ENCODE assay signal across 8 cellular contexts in genomic region chr2:68062680-68063387, GRCh38.
DNase-seq lines count a peak whose midpoint lies in the region; ATAC-seq and TF ChIP-seq lines count a peak whose summit lies in the region.

Gene C1D, minus strand, starts transcription at chr2:68063004. Its CDS starts 15,694 bp downstream, at chr2:68047310.

- DNase-seq in AG08395 (ENCODE audit: low spot score) (peak; percentile 95), NCI-H345 treated with DMSO at 0.1 percent for 48 hours (lab: John Stamatoyannopoulos, UW; ENCODE audit: unreplicated experiment) (peak; percentile 90), iris pigment epithelial cell (ENCODE audit: low read depth) (peak; percentile 91)
- DNase-seq in activated CD4-positive, CD25-positive, alpha-beta regulatory T cell (lab: John Stamatoyannopoulos, UW) = peak; percentile 80 to 87 (median 82)
- peak; percentile 88 for DNase-seq in central memory CD4-positive, alpha-beta T cell
- peak; percentile 90 to 94 for DNase-seq in stimulated activated CD4-positive, alpha-beta T cell treated with anti-CD3 and anti-CD28 coated beads, Interleukin-12 subunit alpha, Interleukin-12 subunit beta, amount 100 ng/mL, for 24 hours (ENCODE audit: low read depth in 2 of 2)

- peak; percentile 75 for TF ChIP-seq POLR2A in GM18951 (IDR thresholded peaks at IDR 0.05; ENCODE audit: extremely low read depth, insufficient read depth, insufficient read length)

- ATAC-seq in HG03196 (IDR thresholded peaks at IDR 0.05; ENCODE audit: unreplicated experiment) = peak; percentile 98

- in situ Hi-C loops in GM18951 (cut with MboI; ENCODE audit: low sequenced_read_pairs, unreplicated experiment) = no loop called here

Comparison
In these comparisons a context has a peak if more than half of its experiments do, and no peak if none do; other contexts are left out.
1. Peak in every context shown above with its lines: DNase-seq and ATAC-seq.